In the genomic region with DNA sequence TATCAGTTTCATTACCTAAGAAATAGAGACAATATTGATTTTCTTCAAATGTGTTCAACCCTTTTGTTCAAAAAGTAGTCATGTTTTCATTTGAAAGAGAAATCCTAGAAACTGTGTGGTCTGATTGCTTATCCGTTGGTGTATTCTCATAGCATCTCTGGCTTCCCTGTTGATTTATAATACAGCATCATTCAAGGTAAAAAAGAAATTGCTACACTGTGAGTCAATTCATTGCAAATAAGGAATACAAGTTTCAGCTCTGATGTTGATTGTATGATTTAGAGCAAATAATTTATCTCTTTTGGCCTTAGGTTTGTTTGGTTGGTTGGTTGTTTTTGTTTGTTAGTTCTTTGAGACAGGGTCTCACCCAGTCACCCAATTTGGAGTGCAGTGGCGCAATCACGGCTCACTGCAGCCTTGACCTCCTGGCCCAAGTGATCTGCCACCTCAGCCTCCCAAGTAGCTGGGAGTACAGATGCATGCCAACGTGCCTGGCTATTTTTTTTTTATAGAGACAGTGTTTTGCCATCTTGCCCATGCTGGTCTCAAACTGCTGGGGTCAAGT, we compare ENCODE assay signal across 15 cellular contexts.
"Had no signal": no experiment of that assay in that cellular context is flagged by ENCODE, and none has a peak within 500 bp of the region (broad histone marks: within the 10 kb centered on the region; RNA-seq: fewer than 3 reads in every experiment).

No MANE protein-coding gene starts in this region.

- ATAC-seq: body of pancreas, T-helper 17 cell, upper lobe of right lung, WTC11 had no signal

- H3K4me3 Mint-ChIP-seq: WTC11 had no signal

- DNase-seq: activated CD4-positive, alpha-beta T cell treated with anti-CD3 and anti-CD28 coated beads, Interleukin-2, amount 50 U/mL, for 4 hours; activated naive CD4-positive, alpha-beta T cell; amygdala; body of pancreas; caudate nucleus; colonic mucosa; midbrain; pancreas; sigmoid colon; stimulated activated CD4-positive, alpha-beta T cell treated with anti-CD3 and anti-CD28 coated beads, Interleukin-1b, Interleukin-23, amount 100 ng/mL, for 48 hours; T-helper 17 cell; upper lobe of right lung had no signal

- H3K36me3 ChIP-seq: colonic mucosa, pancreas, sigmoid colon, thoracic aorta, upper lobe of right lung had no signal

- H3K4me3 ChIP-seq: body of pancreas, colonic mucosa, lung, pancreas, sigmoid colon, thoracic aorta, upper lobe of right lung had no signal

- H3K27ac ChIP-seq: body of pancreas, colonic mucosa, pancreas, sigmoid colon, thoracic aorta, upper lobe of right lung had no signal

- H3K27ac Mint-ChIP-seq: T-helper 17 cell, WTC11 had no signal

- H3K36me3 Mint-ChIP-seq: WTC11 had no signal

- H3K4me1 ChIP-seq: body of pancreas, colonic mucosa, upper lobe of right lung had no signal

- H3K4me1 Mint-ChIP-seq: WTC11 had no signal

- H3K9me3 ChIP-seq: body of pancreas, colonic mucosa, pancreas, sigmoid colon, thoracic aorta, upper lobe of right lung had no signal

- H3K27me3 ChIP-seq: body of pancreas, colonic mucosa, pancreas, sigmoid colon, upper lobe of right lung had no signal
